In genomic region chr3:550481-550880, GRCh38 we compare ENCODE assay signal across 15 cellular contexts.
DNase-seq lines count a peak whose midpoint lies in the region; ATAC-seq and TF ChIP-seq lines count a peak whose summit lies in the region.
"Had no signal": no experiment of that assay in that cellular context is flagged by ENCODE, and none has a peak within 500 bp of the region (broad histone marks: within the 10 kb centered on the region; RNA-seq: fewer than 3 reads in every experiment).

No MANE protein-coding gene starts in this region.

- H3K36me3 Mint-ChIP-seq in nephron (ENCODE audit: low read depth): no peaks in the 10 kb centered on the region
- no peaks in the 10 kb centered on the region for H3K36me3 Mint-ChIP-seq in activated CD8-positive, alpha-beta memory T cell treated with anti-CD3 and anti-CD28 coated beads, Interleukin-2, amount 10 ng/mL, durations not matched to agents 7 days and 5 days

- TF ChIP-seq CTCF in nephron (IDR thresholded peaks at IDR 0.05; ENCODE audit: unreplicated experiment in 3 of 3): no peak

- peak overlapping the region in 2 of 3 experiments; percentile 13 to 29 for H3K4me3 Mint-ChIP-seq in nephron
- no peak overlapping the region for H3K4me3 Mint-ChIP-seq in activated CD8-positive, alpha-beta memory T cell treated with anti-CD3 and anti-CD28 coated beads, Interleukin-2, amount 10 ng/mL, durations not matched to agents 7 days and 5 days
- H3K4me3 Mint-ChIP-seq: B cell; CD4-positive, alpha-beta T cell; HFFc6 had no signal

- H3K27ac ChIP-seq in SJCRH30: peak overlapping the region; percentile 45
- H3K27ac ChIP-seq: HL-60 had no signal

- CTCF ChIA-PET in activated CD8-positive, alpha-beta memory T cell treated with anti-CD3 and anti-CD28 coated beads, Interleukin-2, amount 10 ng/mL, durations not matched to agents 7 days and 5 days (lab: Charles Lee): no interaction called here

- no peak overlapping the region for H3K4me3 ChIP-seq in SJCRH30

- no peaks in the 10 kb centered on the region for H3K9me3 ChIP-seq in SJCRH30 (replicated peaks)

- H3K9me3 Mint-ChIP-seq in nephron: peaks cover 3% of the 10 kb centered on the region
- H3K9me3 Mint-ChIP-seq in activated CD8-positive, alpha-beta memory T cell treated with anti-CD3 and anti-CD28 coated beads, Interleukin-2, amount 10 ng/mL, durations not matched to agents 7 days and 5 days (ENCODE audit: low read depth): peaks cover 9% of the 10 kb centered on the region

- H3K4me1 Mint-ChIP-seq in nephron: peaks cover 25% of the 10 kb centered on the region
- H3K4me1 Mint-ChIP-seq in activated CD8-positive, alpha-beta memory T cell treated with anti-CD3 and anti-CD28 coated beads, Interleukin-2, amount 10 ng/mL, durations not matched to agents 7 days and 5 days: no peaks in the 10 kb centered on the region
- H3K4me1 Mint-ChIP-seq: B cell had no signal

- DNase-seq in G401 (ENCODE audit: low spot score) (peak; percentile 74), NCI-H524 (lab: John Stamatoyannopoulos, UW) (peak; percentile 60 to 79), SJCRH30 (peak in 1 of 2 experiments; percentile 51), KBM-7 (no peak)
- no peak for DNase-seq in activated CD8-positive, alpha-beta memory T cell treated with anti-CD3 and anti-CD28 coated beads, Interleukin-2, amount 10 ng/mL, durations not matched to agents 7 days and 5 days
- DNase-seq: Calu3; CD4-positive, alpha-beta T cell; DND-41; GF-D8; HCEC 1CT; HFFc6 had no signal

- peaks cover 19% of the 10 kb centered on the region for H3K4me1 ChIP-seq in SJCRH30

- no peaks in the 10 kb centered on the region for H3K36me3 ChIP-seq in SJCRH30

- no peaks in the 10 kb centered on the region for H3K27me3 Mint-ChIP-seq in nephron (ENCODE audit: low read depth)
- H3K27me3 Mint-ChIP-seq in activated CD8-positive, alpha-beta memory T cell treated with anti-CD3 and anti-CD28 coated beads, Interleukin-2, amount 10 ng/mL, durations not matched to agents 7 days and 5 days: no peaks in the 10 kb centered on the region
- H3K27me3 Mint-ChIP-seq: CD4-positive, alpha-beta T cell had no signal

- no peak for ATAC-seq in activated CD8-positive, alpha-beta memory T cell treated with anti-CD3 and anti-CD28 coated beads, Interleukin-2, amount 10 ng/mL, durations not matched to agents 7 days and 5 days
- ATAC-seq in GM21717 (IDR thresholded peaks at IDR 0.05; ENCODE audit: unreplicated experiment): no peak

- H3K27me3 ChIP-seq in SJCRH30: no peaks in the 10 kb centered on the region

- peak overlapping the region; percentile 10 to 62 (median 19) for H3K27ac Mint-ChIP-seq in nephron
- H3K27ac Mint-ChIP-seq in activated CD8-positive, alpha-beta memory T cell treated with anti-CD3 and anti-CD28 coated beads, Interleukin-2, amount 10 ng/mL, durations not matched to agents 7 days and 5 days: no peak overlapping the region
- H3K27ac Mint-ChIP-seq: B cell; CD4-positive, alpha-beta T cell; HFFc6 had no signal

- in situ Hi-C loops in G401 (cut with HindIII; ENCODE audit: low sequenced_read_pairs) (no loop called here), KBM-7 (cut with MboI; ENCODE audit: low pct_unique_long_range_greater_than_20kb, low sequenced_read_pairs) (no loop called here)

Comparison
In these comparisons a context has a peak if more than half of its experiments do, and no peak if none do; other contexts are left out.
1. DNase-seq: peak in G401 (single experiment) and NCI-H524 (2 of 2); none in activated CD8-positive, alpha-beta memory T cell treated with anti-CD3 and anti-CD28 coated beads, Interleukin-2, amount 10 ng/mL, durations not matched to agents 7 days and 5 days (single experiment) and KBM-7 (single experiment).